ENCODE assay signal across 14 cellular contexts in genomic region chr3:38992117-38992779, GRCh38. TPM values are rescaled to one million over a fixed set of nuclear protein-coding genes. Genes with fewer than 3 reads are reported as not detected.
DNase-seq lines count a peak whose midpoint lies in the region; ATAC-seq and TF ChIP-seq lines count a peak whose summit lies in the region.
"Had no signal": no experiment of that assay in that cellular context is flagged by ENCODE, and none has a peak within 500 bp of the region (broad histone marks: within the 10 kb centered on the region; RNA-seq: fewer than 3 reads in every experiment).

No MANE protein-coding gene starts in this region.

- H3K27me3 Mint-ChIP-seq in Caco-2 (ENCODE audit: insufficient read depth, unreplicated experiment), result peaks cover 15% of the 10 kb centered on the region

- H2AK9ac ChIP-seq in IMR-90 (replicated peaks; ENCODE audit: low read depth, low read length, poor library complexity), result no peak overlapping the region

- H4K5ac ChIP-seq in IMR-90 (ENCODE audit: low read depth, low read length), result peak overlapping the region; percentile 41; the same call in 1 of the 2 replicates

- H3K9ac ChIP-seq in IMR-90 (ENCODE audit: low read depth, low read length) (no peak overlapping the region), mammary epithelial cell (ENCODE audit: insufficient read depth, low read length) (no peak overlapping the region)
- H3K9ac ChIP-seq: KMS-11 had no signal

- TF ChIP-seq RAD21 in IMR-90 (IDR thresholded peaks at IDR 0.05; ENCODE audit: low read length), result no peak

- H3K79me1 ChIP-seq in IMR-90 (ENCODE audit: low read depth in 1 of 2, low read length in 2 of 2), result peaks cover 0 to 8% of the 10 kb centered on the region in 2 experiments; a peak in 3 of 4 replicates

- H3K4me1 ChIP-seq in IMR-90 (ENCODE audit: control insufficient read depth, insufficient read depth, low read length), result peaks cover 22% of the 10 kb centered on the region
- peaks cover 16% of the 10 kb centered on the region for H3K4me1 ChIP-seq in mammary epithelial cell (ENCODE audit: insufficient read depth, low read length)
- H3K4me1 ChIP-seq in Caco-2, result no peaks in the 10 kb centered on the region

- no peaks in the 10 kb centered on the region for H3K4me1 Mint-ChIP-seq in Caco-2 (ENCODE audit: low read depth, unreplicated experiment)
- H3K4me1 Mint-ChIP-seq: CD4-positive, CD25-positive, alpha-beta regulatory T cell; natural killer cell had no signal

- intact Hi-C loops in IMR-90 (cut with micrococcal nuclease) (no loop called here), mammary epithelial cell (cut with micrococcal nuclease) (no loop called here), Caco-2 (cut with micrococcal nuclease; ENCODE audit: unreplicated experiment) (no loop called here), sciatic nerve (cut with DNase I) (no loop called here)

- H3K9me1 ChIP-seq in IMR-90 (ENCODE audit: insufficient read depth, low read length), result peaks cover 22% of the 10 kb centered on the region

- TF ChIP-seq CTCF in IMR-90 (conservative IDR thresholded peaks at IDR 0.05; ENCODE audit: low read depth, low read length) (no peak), mammary epithelial cell (conservative IDR thresholded peaks at IDR 0.05 in 1 of 2, IDR thresholded peaks at IDR 0.05 in 1 of 2; ENCODE audit: extremely low read depth in 1 of 2, insufficient read depth in 1 of 2, low read depth in 1 of 2, low read length in 2 of 2) (no peak), Caco-2 (IDR thresholded peaks at IDR 0.05; ENCODE audit: insufficient read depth in 1 of 2, low read depth in 1 of 2, low read length in 1 of 2, severe bottlenecking in 1 of 2, unreplicated experiment in 1 of 2) (no peak)

- H3K9me3 ChIP-seq in IMR-90 (ENCODE audit: control insufficient read depth, insufficient read depth, low read length), result no peaks in the 10 kb centered on the region
- no peaks in the 10 kb centered on the region for H3K9me3 ChIP-seq in mammary epithelial cell (replicated peaks; ENCODE audit: insufficient read depth, low read length)
- no peaks in the 10 kb centered on the region for H3K9me3 ChIP-seq in Caco-2

- peak overlapping the region; percentile 34 to 86; a peak in 3 of 4 replicates for H4K8ac ChIP-seq in IMR-90 (ENCODE audit: low read depth in 2 of 2, low read length in 2 of 2)

- H2AK5ac ChIP-seq in IMR-90 (ENCODE audit: low read depth, low read length), result peak overlapping the region; percentile 99

- H3K18ac ChIP-seq in IMR-90 (ENCODE audit: low read depth, low read length), result peak overlapping the region; percentile 88

- dilution Hi-C loops in IMR-90 (cut with HindIII; ENCODE audit: low sequenced_read_pairs, unreplicated experiment), result no loop called here
- dilution Hi-C loops in mammary epithelial cell (cut with HindIII; ENCODE audit: low sequenced_read_pairs), result no loop called here

- H3K14ac ChIP-seq in IMR-90 (replicated peaks; ENCODE audit: low read depth, low read length), result peak overlapping the region; percentile 92

- H2AFZ ChIP-seq in IMR-90 (replicated peaks; ENCODE audit: low read length, poor library complexity) (peak overlapping the region; percentile 28), mammary epithelial cell (ENCODE audit: low read depth, low read length) (no peak overlapping the region)

- no peak for TF ChIP-seq POLR2A in IMR-90 (IDR thresholded peaks at IDR 0.05; ENCODE audit: low read depth, low read length)

- H2BK5ac ChIP-seq in IMR-90 (ENCODE audit: low read depth, low read length, poor library complexity, severe bottlenecking), result peak overlapping the region; percentile 79

- BruUV-seq in IMR-90 (replicated peaks; lab: Mats Ljungman, UMichigan) (no TSS peak), mammary epithelial cell (replicated peaks; lab: Mats Ljungman, UMichigan) (no TSS peak), Caco-2 (replicated peaks; lab: Mats Ljungman, UMichigan) (no TSS peak)

- POLR2A ChIA-PET in IMR-90 (lab: Charles Lee; ENCODE audit: unreplicated experiment) (no interaction called here), Caco-2 (lab: Charles Lee) (no interaction called here)

- peak; percentile 86 for ATAC-seq in IMR-90 (ENCODE audit: low read depth)
- no peak for ATAC-seq in sciatic nerve
- ATAC-seq: natural killer cell had no signal

- peak overlapping the region; percentile 36; the same call in 1 of the 2 replicates for H3K56ac ChIP-seq in IMR-90 (ENCODE audit: extremely low read depth, insufficient read depth, low read length)

- no peaks in the 10 kb centered on the region for H3K9me3 Mint-ChIP-seq in Caco-2 (ENCODE audit: unreplicated experiment)
- H3K9me3 Mint-ChIP-seq: natural killer cell had no signal

- H2BK15ac ChIP-seq in IMR-90 (ENCODE audit: low read depth, low read length), result peak overlapping the region; percentile 96

- H3K27me3 ChIP-seq in IMR-90 (ENCODE audit: control insufficient read depth, insufficient read depth, low read length), result no peaks in the 10 kb centered on the region
- no peaks in the 10 kb centered on the region for H3K27me3 ChIP-seq in mammary epithelial cell (ENCODE audit: insufficient read depth, low read length)
- H3K27me3 ChIP-seq in Caco-2 (replicated peaks; ENCODE audit: control insufficient read depth, insufficient read depth, low read length), result no peaks in the 10 kb centered on the region

- 6% methylated on average over 2 of the region's 4 CpGs; no CpG with 5 or more reads in 1 of the 2 experiments for WGBS in IMR-90 (ENCODE audit: extremely low coverage in 2 of 2, insufficient read length in 1 of 2), 2 experiments
- 38% methylated on average over 4 of the region's 4 CpGs for WGBS in mammary epithelial cell (ENCODE audit: low coverage, missing lambda C conversion rate)

- no peak overlapping the region for H3K27ac Mint-ChIP-seq in Caco-2 (ENCODE audit: unreplicated experiment)
- H3K27ac Mint-ChIP-seq: CD4-positive, CD25-positive, alpha-beta regulatory T cell; natural killer cell had no signal

- peak overlapping the region; percentile 75 for H3K23ac ChIP-seq in IMR-90 (ENCODE audit: low read depth, low read length)

- H3K36me3 Mint-ChIP-seq in Caco-2 (ENCODE audit: insufficient read depth, unreplicated experiment), result no peaks in the 10 kb centered on the region
- H3K36me3 Mint-ChIP-seq: CD4-positive, CD25-positive, alpha-beta regulatory T cell; natural killer cell had no signal

- H2BK20ac ChIP-seq in IMR-90 (ENCODE audit: low read depth, low read length), result peak overlapping the region; percentile 94

- H3K4me2 ChIP-seq in IMR-90 (ENCODE audit: low read depth, low read length), result peak overlapping the region; percentile 70; the same call in 1 of the 2 replicates
- H3K4me2 ChIP-seq in mammary epithelial cell (ENCODE audit: insufficient read depth, low read depth, low read length), result peak overlapping the region; percentile 3
- H3K4me2 ChIP-seq: KMS-11 had no signal

- no peaks in the 10 kb centered on the region for H4K20me1 ChIP-seq in IMR-90 (ENCODE audit: insufficient read depth, low read length)
- H4K20me1 ChIP-seq in mammary epithelial cell (ENCODE audit: insufficient read depth, low read length), result no peaks in the 10 kb centered on the region

- H3K36me3 ChIP-seq in IMR-90 (ENCODE audit: control insufficient read depth, insufficient read depth, low read length) (no peaks in the 10 kb centered on the region), mammary epithelial cell (ENCODE audit: insufficient read depth, low read length) (no peaks in the 10 kb centered on the region), Caco-2 (ENCODE audit: control insufficient read depth, insufficient read depth, low read length) (no peaks in the 10 kb centered on the region)

- no peaks in the 10 kb centered on the region for H3K79me2 ChIP-seq in mammary epithelial cell (ENCODE audit: insufficient read depth, low read length)

- peak overlapping the region; percentile 98 for H4K91ac ChIP-seq in IMR-90 (ENCODE audit: insufficient read depth, low read depth, low read length)

- peak overlapping the region; percentile 93 for H3K4ac ChIP-seq in IMR-90 (ENCODE audit: low read depth, low read length)

- peak overlapping the region; percentile 97 for H2BK120ac ChIP-seq in IMR-90 (ENCODE audit: low read depth, low read length)

- DNase-seq in AG08396 (ENCODE audit: low spot score), result peak; percentile 45
- DNase-seq in IMR-90, result peak; percentile 91
- peak; percentile 71 for DNase-seq in mammary epithelial cell
- peak; percentile 8 to 41 for DNase-seq in lung microvascular endothelial cell (ENCODE audit: low read depth in 2 of 2)
- DNase-seq in Caco-2, result no peak
- no peak for DNase-seq in occipital lobe (lab: John Stamatoyannopoulos, UW)
- DNase-seq in epidermal melanocyte (ENCODE audit: insufficient read length, low spot score), result no peak
- DNase-seq in sciatic nerve (ENCODE audit: low spot score), result no peak
- DNase-seq: activated CD8-positive, alpha-beta memory T cell treated with anti-CD3 and anti-CD28 coated beads, Interleukin-2, amount 50 U/mL, for 48 hours; aorta; CD4-positive, CD25-positive, alpha-beta regulatory T cell; islet precursor cell; natural killer cell had no signal

- no peak overlapping the region for H3K4me3 Mint-ChIP-seq in Caco-2 (ENCODE audit: unreplicated experiment)
- H3K4me3 Mint-ChIP-seq: CD4-positive, CD25-positive, alpha-beta regulatory T cell; natural killer cell had no signal

- CTCF ChIA-PET in IMR-90 (lab: Yijun Ruan, JAX), result interaction anchor here (0.9 to 1.2 kb wide), 4 partner anchors 8 to 48 kb away, joined by 3 to 4 read pairs (median 3); no protein-coding TSS in a partner anchor
- CTCF ChIA-PET in mammary epithelial cell (lab: Charles Lee; ENCODE audit: low non-redundant PET), result interaction anchor here (0.7 to 1.1 kb wide), 2 partner anchors 8 to 578 kb away, joined by 4 read pairs; no protein-coding TSS in a partner anchor
- CTCF ChIA-PET in Caco-2 (lab: Charles Lee), result no interaction called here

- peak overlapping the region; percentile 75 for H3K27ac ChIP-seq in IMR-90 (ENCODE audit: insufficient read depth, low read length)
- peak overlapping the region; percentile 37 for H3K27ac ChIP-seq in mammary epithelial cell (ENCODE audit: insufficient read depth, low read depth, low read length)
- H3K27ac ChIP-seq: KMS-11 had no signal

- in situ Hi-C loops in IMR-90 (cut with MboI; ENCODE audit: low sequenced_read_pairs), result loop anchor here (10.0 kb wide), 1 partner anchor 467 kb away; no protein-coding TSS in a partner anchor
- in situ Hi-C loops in mammary epithelial cell (cut with MboI; ENCODE audit: low sequenced_read_pairs in 2 of 2), result loop anchor here in 1 of 2 donors (25.0 kb wide), 1 partner anchor 255 kb away; no protein-coding TSS in a partner anchor

- H3K4me3 ChIP-seq in IMR-90 (ENCODE audit: insufficient read depth, low read depth, low read length) (no peak overlapping the region), mammary epithelial cell (replicated peaks in 1 of 3; ENCODE audit: insufficient read depth in 1 of 3, low read depth in 2 of 3, low read length in 3 of 3) (no peak overlapping the region), Caco-2 (ENCODE audit: low read depth, low read length) (no peak overlapping the region)

RNA-seq across cellular contexts. Expression of gene SCN11A, which starts 59.5 kb away (rescaled TPM):
- total RNA-seq in IMR-90 (2012; rRNA removed) (under 0.01 TPM in 1 of 2 replicates, not detected in the other), mammary epithelial cell (not detected), lung microvascular endothelial cell (under 0.01 TPM in 2 replicates), Caco-2 (2022) (0.12 TPM in 1 of 2 replicates, not detected in the other), occipital lobe (0.31 TPM), sciatic nerve (0.71 TPM)
- polyA plus RNA-seq in IMR-90 (2012; rRNA removed) (0.02 TPM in 1 of 2 replicates, not detected in the other), mammary epithelial cell (not detected)
- not detected in 2 replicates for polyA plus RNA-seq in IMR-90 (2012; cell fraction: cytosol; rRNA removed)
- 0.01 and 0.14 TPM in 2 replicates for polyA plus RNA-seq in IMR-90 (2012; cell fraction: nucleus; rRNA removed; ENCODE audit: low replicate concordance)
- polyA minus RNA-seq in mammary epithelial cell, result not detected
- total RNA-seq: CD4-positive, CD25-positive, alpha-beta regulatory T cell had no signal
- polyA plus RNA-seq: aorta had no signal

RNA-seq across cellular contexts. Expression of gene WDR48, which starts 59.6 kb away (rescaled TPM):
- total RNA-seq in IMR-90 (2012; rRNA removed) (41.2 and 68.6 TPM in 2 replicates), mammary epithelial cell (10 to 100 TPM; 28.8 to 31.6 TPM), lung microvascular endothelial cell (25.5 and 29.2 TPM in 2 replicates), Caco-2 (2022) (27.6 and 28.4 TPM in 2 replicates), occipital lobe (118 TPM), sciatic nerve (49.1 TPM)
- polyA plus RNA-seq in IMR-90 (2012; rRNA removed) (10.7 and 14.4 TPM in 2 replicates), mammary epithelial cell (11.7 TPM)
- 3.9 and 5.7 TPM in 2 replicates for polyA plus RNA-seq in IMR-90 (2012; cell fraction: cytosol; rRNA removed)
- polyA plus RNA-seq in IMR-90 (2012; cell fraction: nucleus; rRNA removed; ENCODE audit: low replicate concordance), result 3.1 and 26.6 TPM in 2 replicates
- 8.3 TPM for polyA minus RNA-seq in mammary epithelial cell

Comparison
In these comparisons a context has a peak if more than half of its experiments do, and no peak if none do; other contexts are left out.
1. DNase-seq: peak in AG08396 (single experiment), IMR-90 (single experiment), mammary epithelial cell (single experiment) and lung microvascular endothelial cell (2 of 2); none in Caco-2 (0 of 2), occipital lobe (single experiment), epidermal melanocyte (single experiment) and sciatic nerve (single experiment).